ENCODE assay signal across 8 cellular contexts in the genomic region with DNA sequence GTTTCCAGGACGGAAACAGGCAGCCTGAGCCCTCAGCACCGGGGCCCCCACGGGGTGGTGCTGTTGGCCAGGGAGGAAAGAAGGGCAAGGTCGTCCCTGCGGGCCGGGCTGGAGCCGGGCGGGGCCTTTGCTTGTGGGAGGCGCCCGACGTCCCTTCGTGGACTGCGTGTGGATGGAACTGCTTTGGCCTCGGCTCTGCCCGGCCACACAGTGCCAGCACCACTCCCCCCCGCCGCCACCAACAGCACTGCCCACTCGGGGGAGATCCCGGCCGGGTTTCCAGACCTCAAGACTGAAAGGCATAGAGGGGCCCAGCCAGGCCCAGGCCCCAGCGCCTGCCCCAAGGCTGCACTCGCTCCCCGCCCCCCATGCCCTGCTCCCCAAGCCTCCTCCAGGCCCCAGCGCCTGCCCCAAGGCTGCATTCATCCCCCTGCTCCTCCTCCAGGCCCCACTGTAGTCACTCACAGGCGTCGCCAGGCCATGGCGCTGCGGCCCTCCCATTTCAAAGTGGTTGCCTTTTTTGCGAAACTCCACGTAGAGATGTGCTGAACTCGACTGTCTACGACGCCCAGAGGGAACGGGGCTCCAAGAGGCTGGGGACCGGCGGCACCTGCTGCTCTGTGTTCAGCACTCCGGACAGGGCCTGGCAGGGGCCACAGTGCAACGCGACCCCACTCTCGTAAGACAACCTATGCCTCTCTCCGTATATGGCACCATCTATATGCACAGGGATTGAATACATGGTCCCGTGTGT. TPM values are rescaled to one million over a fixed set of nuclear protein-coding genes. Genes with fewer than 3 reads are reported as not detected.
A peak's percentile ranks its signal among the peaks of the same experiment; 100 is the strongest.
DNase-seq lines count a peak whose midpoint lies in the region; ATAC-seq and TF ChIP-seq lines count a peak whose summit lies in the region.

No MANE protein-coding gene starts in this region.

- no peak for TF ChIP-seq CTCF in HEK293 (tag by site-specific recombination; IDR thresholded peaks at IDR 0.05)

- no peaks in the 10 kb centered on the region for H3K4me1 Mint-ChIP-seq in activated CD8-positive, alpha-beta memory T cell treated with anti-CD3 and anti-CD28 coated beads, Interleukin-2, amount 10 ng/mL, durations not matched to agents 7 days and 5 days
- peaks cover 6 to 15% (median 8%) of the 10 kb centered on the region in 3 donors for H3K4me1 Mint-ChIP-seq in naive B cell

- no peaks in the 10 kb centered on the region for H3K36me3 Mint-ChIP-seq in activated CD8-positive, alpha-beta memory T cell treated with anti-CD3 and anti-CD28 coated beads, Interleukin-2, amount 10 ng/mL, durations not matched to agents 7 days and 5 days
- peaks cover 0 to 19% of the 10 kb centered on the region in 2 donors for H3K36me3 Mint-ChIP-seq in naive B cell

- DNase-seq in EL: peak; percentile 69
- DNase-seq in NCI-H460 (ENCODE audit: extremely low read depth, low read depth): peak; percentile 67
- peak; percentile 67 for DNase-seq in activated CD8-positive, alpha-beta memory T cell treated with anti-CD3 and anti-CD28 coated beads, Interleukin-2, amount 10 ng/mL, durations not matched to agents 7 days and 5 days
- DNase-seq in fibroblast of gingiva (ENCODE audit: low read depth): peak; percentile 82
- peak; percentile 66 for DNase-seq in naive B cell
- DNase-seq in stimulated activated naive CD8-positive, alpha-beta T cell treated with anti-CD3 and anti-CD28 coated beads, Interleukin-15, Interleukin-2, amounts not matched to agents 100 U/mL and 50 U/mL, for 24 hours: peak; percentile 74
- DNase-seq in SIG-M5 treated with dmso at 0.1 percent for 504 hours (lab: John Stamatoyannopoulos, UW; ENCODE audit: unreplicated experiment): no peak

- H3K9me3 Mint-ChIP-seq in activated CD8-positive, alpha-beta memory T cell treated with anti-CD3 and anti-CD28 coated beads, Interleukin-2, amount 10 ng/mL, durations not matched to agents 7 days and 5 days (ENCODE audit: low read depth): peaks cover 11% of the 10 kb centered on the region
- peaks cover 0 to 12% (median 2%) of the 10 kb centered on the region in 7 donors for H3K9me3 Mint-ChIP-seq in naive B cell

- no peaks in the 10 kb centered on the region for H3K4me1 ChIP-seq in HEK293 (ENCODE audit: control insufficient read depth, insufficient read depth, low read length)

- CTCF ChIA-PET in HEK293 (lab: Yijun Ruan, JAX): interaction anchor here (0.6 kb wide), 1 partner anchor 219 kb away, joined by 4 read pairs; no protein-coding TSS in a partner anchor
- CTCF ChIA-PET in activated CD8-positive, alpha-beta memory T cell treated with anti-CD3 and anti-CD28 coated beads, Interleukin-2, amount 10 ng/mL, durations not matched to agents 7 days and 5 days (lab: Charles Lee): no interaction called here

- no peak overlapping the region for H3K27ac Mint-ChIP-seq in activated CD8-positive, alpha-beta memory T cell treated with anti-CD3 and anti-CD28 coated beads, Interleukin-2, amount 10 ng/mL, durations not matched to agents 7 days and 5 days
- peak overlapping the region in 2 of 6 donors; percentile 20 to 41 for H3K27ac Mint-ChIP-seq in naive B cell

- peak; percentile 86 for ATAC-seq in activated CD8-positive, alpha-beta memory T cell treated with anti-CD3 and anti-CD28 coated beads, Interleukin-2, amount 10 ng/mL, durations not matched to agents 7 days and 5 days
- ATAC-seq in naive B cell (ENCODE audit: low read depth in 2 of 2): peak; percentile 80 to 85
- peak; percentile 71 for ATAC-seq in stimulated activated naive CD8-positive, alpha-beta T cell treated with anti-CD3 and anti-CD28 coated beads, Interleukin-15, Interleukin-2, amounts not matched to agents 100 U/mL and 50 U/mL, for 24 hours

- no peaks in the 10 kb centered on the region for H3K27me3 Mint-ChIP-seq in activated CD8-positive, alpha-beta memory T cell treated with anti-CD3 and anti-CD28 coated beads, Interleukin-2, amount 10 ng/mL, durations not matched to agents 7 days and 5 days
- H3K27me3 Mint-ChIP-seq in naive B cell: no peaks in the 10 kb centered on the region

- no peaks in the 10 kb centered on the region for H3K36me3 ChIP-seq in HEK293 (ENCODE audit: control insufficient read depth in 2 of 2, insufficient read depth in 1 of 2, low read length in 2 of 2)

- no peak overlapping the region for H3K4me3 Mint-ChIP-seq in activated CD8-positive, alpha-beta memory T cell treated with anti-CD3 and anti-CD28 coated beads, Interleukin-2, amount 10 ng/mL, durations not matched to agents 7 days and 5 days
- peak overlapping the region in 5 of 8 donors; percentile 32 to 69 (median 57) for H3K4me3 Mint-ChIP-seq in naive B cell

- H3K9me3 ChIP-seq in HEK293 (ENCODE audit: control insufficient read depth, insufficient read depth, low read depth, low read length): no peaks in the 10 kb centered on the region

- H3K27ac ChIP-seq in HEK293 (ENCODE audit: extremely low read depth, low read depth, low read length): no peak overlapping the region

- POLR2A ChIA-PET in HEK293 (lab: Yijun Ruan, JAX): no interaction called here

- H3K4me3 ChIP-seq in HEK293 (ENCODE audit: low read depth, low read length): no peak overlapping the region

TF ChIP-seq in HEK293, 187 proteins besides CTCF, POLR2A, EP300 and RAD21:
- TF ChIP-seq SP3 (tag by site-specific recombination; IDR thresholded peaks at IDR 0.05): no peak
- TF ChIP-seq ZNF837 (tag by site-specific recombination; IDR thresholded peaks at IDR 0.05): no peak
- TF ChIP-seq ZNF146 (tag by site-specific recombination; IDR thresholded peaks at IDR 0.05): no peak
- no peak for TF ChIP-seq ZNF626 (tag by site-specific recombination; IDR thresholded peaks at IDR 0.05)
- TF ChIP-seq, protein P1, sequence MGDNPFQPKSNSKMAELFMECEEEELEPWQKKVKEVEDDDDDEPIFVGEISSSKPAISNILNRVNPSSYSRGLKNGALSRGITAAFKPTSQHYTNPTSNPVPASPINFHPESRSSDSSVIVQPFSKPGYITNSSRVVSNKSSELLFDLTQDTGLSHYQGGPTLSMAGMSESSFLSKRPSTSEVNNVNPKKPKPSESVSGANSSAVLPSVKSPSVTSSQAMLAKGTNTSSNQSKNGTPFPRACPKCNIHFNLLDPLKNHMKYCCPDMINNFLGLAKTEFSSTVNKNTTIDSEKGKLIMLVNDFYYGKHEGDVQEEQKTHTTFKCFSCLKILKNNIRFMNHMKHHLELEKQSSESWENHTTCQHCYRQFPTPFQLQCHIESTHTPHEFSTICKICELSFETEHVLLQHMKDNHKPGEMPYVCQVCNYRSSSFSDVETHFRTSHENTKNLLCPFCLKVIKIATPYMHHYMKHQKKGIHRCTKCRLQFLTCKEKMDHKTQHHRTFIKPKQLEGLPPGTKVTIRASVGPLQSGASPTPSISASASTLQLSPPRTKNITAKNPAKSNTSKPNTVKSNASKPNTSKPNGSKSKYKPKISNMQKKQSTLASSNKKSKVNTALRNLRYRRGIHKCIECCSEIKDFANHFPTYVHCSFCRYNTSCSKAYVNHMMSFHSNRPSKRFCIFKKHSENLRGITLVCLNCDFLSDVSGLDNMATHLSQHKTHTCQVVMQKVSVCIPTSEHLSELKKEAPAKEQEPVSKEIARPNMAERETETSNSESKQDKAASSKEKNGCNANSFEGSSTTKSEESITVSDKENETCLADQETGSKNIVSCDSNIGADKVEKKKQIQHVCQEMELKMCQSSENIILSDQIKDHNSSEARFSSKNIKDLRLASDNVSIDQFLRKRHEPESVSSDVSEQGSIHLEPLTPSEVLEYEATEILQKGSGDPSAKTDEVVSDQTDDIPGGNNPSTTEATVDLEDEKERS (tag by site-specific recombination; IDR thresholded peaks at IDR 0.05): no peak
- TF ChIP-seq KLF9 (tag by site-specific recombination; IDR thresholded peaks at IDR 0.05; ENCODE audit: low read depth): peak; percentile 26; the same call in 1 of the 2 replicates
- 0 out of 2 replicates have a peak, but pooled peaks have one; percentile 18 for TF ChIP-seq ZFP37 (tag by site-specific recombination; IDR thresholded peaks at IDR 0.05)
- TF ChIP-seq KLF1 (tag by site-specific recombination; IDR thresholded peaks at IDR 0.05): peak; percentile 75
- TF ChIP-seq, protein P2, sequence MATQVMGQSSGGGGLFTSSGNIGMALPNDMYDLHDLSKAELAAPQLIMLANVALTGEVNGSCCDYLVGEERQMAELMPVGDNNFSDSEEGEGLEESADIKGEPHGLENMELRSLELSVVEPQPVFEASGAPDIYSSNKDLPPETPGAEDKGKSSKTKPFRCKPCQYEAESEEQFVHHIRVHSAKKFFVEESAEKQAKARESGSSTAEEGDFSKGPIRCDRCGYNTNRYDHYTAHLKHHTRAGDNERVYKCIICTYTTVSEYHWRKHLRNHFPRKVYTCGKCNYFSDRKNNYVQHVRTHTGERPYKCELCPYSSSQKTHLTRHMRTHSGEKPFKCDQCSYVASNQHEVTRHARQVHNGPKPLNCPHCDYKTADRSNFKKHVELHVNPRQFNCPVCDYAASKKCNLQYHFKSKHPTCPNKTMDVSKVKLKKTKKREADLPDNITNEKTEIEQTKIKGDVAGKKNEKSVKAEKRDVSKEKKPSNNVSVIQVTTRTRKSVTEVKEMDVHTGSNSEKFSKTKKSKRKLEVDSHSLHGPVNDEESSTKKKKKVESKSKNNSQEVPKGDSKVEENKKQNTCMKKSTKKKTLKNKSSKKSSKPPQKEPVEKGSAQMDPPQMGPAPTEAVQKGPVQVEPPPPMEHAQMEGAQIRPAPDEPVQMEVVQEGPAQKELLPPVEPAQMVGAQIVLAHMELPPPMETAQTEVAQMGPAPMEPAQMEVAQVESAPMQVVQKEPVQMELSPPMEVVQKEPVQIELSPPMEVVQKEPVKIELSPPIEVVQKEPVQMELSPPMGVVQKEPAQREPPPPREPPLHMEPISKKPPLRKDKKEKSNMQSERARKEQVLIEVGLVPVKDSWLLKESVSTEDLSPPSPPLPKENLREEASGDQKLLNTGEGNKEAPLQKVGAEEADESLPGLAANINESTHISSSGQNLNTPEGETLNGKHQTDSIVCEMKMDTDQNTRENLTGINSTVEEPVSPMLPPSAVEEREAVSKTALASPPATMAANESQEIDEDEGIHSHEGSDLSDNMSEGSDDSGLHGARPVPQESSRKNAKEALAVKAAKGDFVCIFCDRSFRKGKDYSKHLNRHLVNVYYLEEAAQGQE (tag by site-specific recombination; IDR thresholded peaks at IDR 0.05): peak; percentile 90; the same call in 1 of the 2 replicates
- no peak for TF ChIP-seq WT1 (tag by site-specific recombination; IDR thresholded peaks at IDR 0.05)
- TF ChIP-seq ZNF654 (tag by site-specific recombination; IDR thresholded peaks at IDR 0.05; ENCODE audit: low read depth): peak; percentile 39

RNA-seq across cellular contexts. Expression of gene C13orf46, which starts 22.5 kb away (rescaled TPM):
- 0.06 TPM in 1 of 2 replicates, not detected in the other for total RNA-seq in NCI-H460 (2014; rRNA removed; shearing (Covaris generic))
- polyA plus RNA-seq in NCI-H460 (2014; cell fraction: nucleus; rRNA removed): 0.10 TPM in 1 of 2 replicates, not detected in the other
- 1 to 10 TPM in 1 of 2 experiments, under 1 TPM in 1; 0.37 to 2.3 TPM for total RNA-seq in activated CD8-positive, alpha-beta memory T cell treated with anti-CD3 and anti-CD28 coated beads, Interleukin-2, amount 10 ng/mL, durations not matched to agents 7 days and 5 days
- polyA plus RNA-seq in naive B cell (ENCODE audit: low read depth in 6 of 6): under 1 TPM in 4 of 6 donors, not detected in 2; 0.19 to 0.52 (median 0.36) TPM
